Comparison of ENCODE assay signal across 33 cellular contexts in genomic region chr1:205948886-205949285, GRCh38. TPM values are rescaled to one million over a fixed set of nuclear protein-coding genes. Genes with fewer than 3 reads are reported as not detected.
"Had no signal": no experiment of that assay in that cellular context is flagged by ENCODE, and none has a peak within 500 bp of the region (broad histone marks: within the 10 kb centered on the region; RNA-seq: fewer than 3 reads in every experiment).

No MANE protein-coding gene starts in this region.

- H3K36me3 ChIP-seq: MG63, SJSA1 had no signal

- H3K4me1 ChIP-seq: SJSA1 had no signal

- H3K9ac ChIP-seq: SK-N-SH had no signal

- H3K4me2 ChIP-seq: PC-9, SK-N-SH had no signal

- ATAC-seq: K562, Panc1 had no signal

- DNase-seq: Kasumi-1; KG1; MG63; NCI-H1048; NCI-H1105 treated with DMSO at 0.1 percent for 48 hours; NCI-H1417; NCI-H1436; NCI-H146; NCI-H1694; NCI-H187; NCI-H1930; NCI-H2029 treated with DMSO at 0.1 percent for 48 hours; NCI-H2081 treated with DMSO at 0.1 percent for 48 hours; NCI-H2107; NCI-H2171; NCI-H226; NCI-H446 treated with DMSO at 0.1 percent for 48 hours; NCI-H510A; NCI-H524; NCI-H526; NCI-H748 treated with DMSO at 0.1 percent for 48 hours; NCI-H82; NK-92 treated with Interleukin-12 subunit alpha and Interleukin-12 subunit beta, amount 100 ng/mL, for 24 hours; PC-9; Right ventricle myocardium superior; SHP77 treated with DMSO at 0.1 percent for 48 hours; SK-N-SH; SW 1271 had no signal

- H2AFZ ChIP-seq: PC-9 had no signal

- H3K27ac ChIP-seq: PC-9, SJSA1 had no signal

- H3K4me3 ChIP-seq: K562, MG63, PC-9, SJSA1 had no signal

- H3K9me3 ChIP-seq: MG63, SJSA1, SK-N-SH had no signal

RNA-seq across cellular contexts. Expression of gene SLC26A9, which starts 5.6 kb away (rescaled TPM):
- total RNA-seq: K562, M059J, OCI-LY7, SJSA1 had no signal
- polyA plus RNA-seq: SK-N-SH had no signal

RNA-seq across cellular contexts. Expression of gene RAB7B, which starts 54.3 kb away (rescaled TPM):
- total RNA-seq: OCI-LY7, PC-9 had no signal
